In genomic region chr19:43526884-43527859, GRCh38 we compare ENCODE assay signal across 8 cellular contexts. TPM values are rescaled to one million over a fixed set of nuclear protein-coding genes. Genes with fewer than 3 reads are reported as not detected.
DNase-seq lines count a peak whose midpoint lies in the region; ATAC-seq and TF ChIP-seq lines count a peak whose summit lies in the region.

ETHE1 (minus strand) TSS chr19:43527201; CDS start chr19:43527177, 24 bp downstream.

- H3K9ac ChIP-seq in NT2/D1 (ENCODE audit: insufficient read length, low read depth), result peak within 1 kb of the TSS; percentile 93
- H3K9ac ChIP-seq in endodermal cell (ENCODE audit: extremely low read depth, low read length, poor library complexity, severe bottlenecking), result peak within 1 kb of the TSS; percentile 51
- peak within 1 kb of the TSS; percentile 73 for H3K9ac ChIP-seq in mesendoderm (ENCODE audit: low read length)

- peak within 1 kb of the TSS; percentile 89 for H3K56ac ChIP-seq in mesendoderm (ENCODE audit: low read length)

- H3K27me3 Mint-ChIP-seq in endodermal cell (ENCODE audit: insufficient read depth), result peaks cover 38% of the 10 kb centered on the region

- H3K4me1 Mint-ChIP-seq in endodermal cell, result peaks cover 13% of the 10 kb centered on the region

- peak within 1 kb of the TSS; percentile 98 for H3K4me2 ChIP-seq in mesendoderm (ENCODE audit: low read length)

- H3K27ac ChIP-seq in endodermal cell (ENCODE audit: low read depth, low read length) (no peak within 1 kb of the TSS), mesendoderm (ENCODE audit: low read depth, low read length) (no peak within 1 kb of the TSS)

- no peaks in the 10 kb centered on the region for H3K79me2 ChIP-seq in mesendoderm (ENCODE audit: control insufficient read depth, insufficient read depth, low read length)

- H2AK5ac ChIP-seq in mesendoderm (ENCODE audit: low read length), result no peak within 1 kb of the TSS

- peak within 1 kb of the TSS; percentile 56 for H3K4ac ChIP-seq in mesendoderm (ENCODE audit: low read depth, low read length)

- H3K9me3 ChIP-seq in NT2/D1 (ENCODE audit: insufficient read depth, low read length) (no peaks in the 10 kb centered on the region), endodermal cell (ENCODE audit: control insufficient read depth, low read length) (no peaks in the 10 kb centered on the region)

- H3K4me3 Mint-ChIP-seq in endodermal cell, result peak within 1 kb of the TSS; percentile 79

- H4K5ac ChIP-seq in mesendoderm (ENCODE audit: low read length), result no peak within 1 kb of the TSS

- no peak within 1 kb of the TSS for H2BK15ac ChIP-seq in mesendoderm (replicated peaks; ENCODE audit: low read depth)

- H2BK5ac ChIP-seq in mesendoderm (ENCODE audit: low read length), result no peak within 1 kb of the TSS

- DNase-seq in SKM-1 treated with dmso at 0.1 percent for 144 hours (lab: John Stamatoyannopoulos, UW; ENCODE audit: unreplicated experiment) (peak; percentile 14), SKM-1 (lab: John Stamatoyannopoulos, UW; ENCODE audit: unreplicated experiment) (no peak), NT2/D1 (ENCODE audit: low read depth, low spot score) (no peak), endodermal cell (peak; percentile 93), mesendoderm (peak; percentile 68)
- DNase-seq in activated CD8-positive, alpha-beta memory T cell treated with anti-CD3 and anti-CD28 coated beads for 48 hours (ENCODE audit: low read depth in 2 of 3, low spot score in 2 of 3), result peak; percentile 52 to 69 (median 52)
- peak; percentile 44 to 53 for DNase-seq in stimulated activated CD8-positive, alpha-beta memory T cell treated with anti-CD3 and anti-CD28 coated beads, Interleukin-15, amount 100 ng/mL, for 4 hours (ENCODE audit: low read depth in 2 of 2)

- no peaks in the 10 kb centered on the region for H3K36me3 Mint-ChIP-seq in endodermal cell (ENCODE audit: low read depth)

- H3K4me1 ChIP-seq in NT2/D1 (ENCODE audit: insufficient read depth, insufficient read length), result no peaks in the 10 kb centered on the region
- no peaks in the 10 kb centered on the region for H3K4me1 ChIP-seq in endodermal cell (ENCODE audit: control insufficient read depth, insufficient read depth, low read length)
- H3K4me1 ChIP-seq in mesendoderm (ENCODE audit: control insufficient read depth, low read depth, low read length), result peaks cover 4% of the 10 kb centered on the region

- peak within 1 kb of the TSS; percentile 30 for H3K23ac ChIP-seq in mesendoderm (ENCODE audit: low read length)

- peak; percentile 70 for ATAC-seq in HG03280 (IDR thresholded peaks at IDR 0.05; ENCODE audit: unreplicated experiment)

- no peak within 1 kb of the TSS for H4K8ac ChIP-seq in mesendoderm (ENCODE audit: low read depth, low read length)

- peak; percentile 29 for TF ChIP-seq CTCF in endodermal cell (conservative IDR thresholded peaks at IDR 0.05)

- no peak within 1 kb of the TSS for H2BK120ac ChIP-seq in mesendoderm (ENCODE audit: low read depth, low read length)

- H3K27me3 ChIP-seq in NT2/D1 (ENCODE audit: insufficient read depth, insufficient read length) (peaks cover 8% of the 10 kb centered on the region), endodermal cell (ENCODE audit: control insufficient read depth, insufficient read depth, low read length, poor library complexity, severe bottlenecking) (no peaks in the 10 kb centered on the region), mesendoderm (ENCODE audit: insufficient read depth, low read length, poor library complexity) (peaks cover 7% of the 10 kb centered on the region)

- no peaks in the 10 kb centered on the region for H3K79me1 ChIP-seq in mesendoderm (ENCODE audit: low read length)

- H3K4me3 ChIP-seq in NT2/D1 (ENCODE audit: insufficient read length, low read depth), result peak within 1 kb of the TSS; percentile 84
- peak within 1 kb of the TSS; percentile 91 for H3K4me3 ChIP-seq in endodermal cell (ENCODE audit: low read length)
- peak within 1 kb of the TSS; percentile 70 for H3K4me3 ChIP-seq in mesendoderm (ENCODE audit: low read length)

- H3K9me3 Mint-ChIP-seq in endodermal cell, result no peaks in the 10 kb centered on the region

- peak within 1 kb of the TSS; percentile 83 for H3K18ac ChIP-seq in mesendoderm (ENCODE audit: low read length)

- H3K36me3 ChIP-seq in NT2/D1 (ENCODE audit: insufficient read depth, insufficient read length, low read length) (peaks cover 3% of the 10 kb centered on the region), endodermal cell (ENCODE audit: control insufficient read depth, insufficient read depth, low read length) (no peaks in the 10 kb centered on the region), mesendoderm (ENCODE audit: control insufficient read depth, insufficient read depth, low read length) (no peaks in the 10 kb centered on the region)

- H3K27ac Mint-ChIP-seq in endodermal cell, result no peak within 1 kb of the TSS

- 6 to 8% methylated on average over 28 to 52 of the region's 54 CpGs for WGBS in endodermal cell (ENCODE audit: insufficient coverage in 1 of 2, insufficient read length in 1 of 2), 2 experiments
- no CpG with 5 or more reads among the region's 54 CpGs for WGBS in mesendoderm (ENCODE audit: extremely low coverage, insufficient coverage, low lambda C conversion rate)

RNA-seq across cellular contexts. Expression of gene ETHE1, which starts in this region (rescaled TPM):
- 10 to 100 TPM; 13.0 to 15.2 TPM for total RNA-seq in endodermal cell
- 21.1 TPM for polyA plus RNA-seq in endodermal cell (2013, experiment 1 of 2)
- 17.8 TPM for polyA plus RNA-seq in endodermal cell (2013, experiment 2 of 2)
- 6.7 TPM for polyA plus RNA-seq in mesendoderm (2013, experiment 1 of 2)
- polyA plus RNA-seq in mesendoderm (2013, experiment 2 of 2), result 6.7 TPM

Comparison
In these comparisons a context has a peak if more than half of its experiments do, and no peak if none do; other contexts are left out.
1. DNase-seq: peak in SKM-1 treated with dmso at 0.1 percent for 144 hours (single experiment), activated CD8-positive, alpha-beta memory T cell treated with anti-CD3 and anti-CD28 coated beads for 48 hours (3 of 3), endodermal cell (single experiment), mesendoderm (single experiment) and stimulated activated CD8-positive, alpha-beta memory T cell treated with anti-CD3 and anti-CD28 coated beads, Interleukin-15, amount 100 ng/mL, for 4 hours (2 of 2); none in SKM-1 (single experiment) and NT2/D1 (single experiment).
2. Peak in every context shown above with its lines, with median percentiles within 50 percentile points of each other: H3K4me3 ChIP-seq and H3K9ac ChIP-seq.